In genomic region chr20:19936801-19937583, GRCh38 we compare ENCODE assay signal across 9 cellular contexts.
A peak's percentile ranks its signal among the peaks of the same experiment; 100 is the strongest.
DNase-seq lines count a peak whose midpoint lies in the region; ATAC-seq, FAIRE-seq and TF ChIP-seq lines count a peak whose summit lies in the region.
"Had no signal": no experiment of that assay in that cellular context is flagged by ENCODE, and none has a peak within 500 bp of the region (broad histone marks: within the 10 kb centered on the region; RNA-seq: fewer than 3 reads in every experiment).

No MANE protein-coding gene starts in this region.

- no peak overlapping the region for H3K27ac Mint-ChIP-seq in activated CD4-positive, alpha-beta memory T cell treated with anti-CD3 and anti-CD28 coated beads, Interleukin-2, amount 10 ng/mL, durations not matched to agents 7 days and 5 days

- POLR2A ChIA-PET in activated CD4-positive, alpha-beta memory T cell treated with anti-CD3 and anti-CD28 coated beads, Interleukin-2, amount 10 ng/mL, durations not matched to agents 7 days and 5 days (lab: Charles Lee) = interaction anchor here (0.7 to 1.0 kb wide), 2 partner anchors 81 to 86 kb away, joined by 3 read pairs; no protein-coding TSS in a partner anchor

- H3K36me3 ChIP-seq in BLaER1 treated with 17β-estradiol and CSF1 and Interleukin-3, amounts not matched to agents 10 nM and 100 nM = peaks cover 0 to 40% (median 10%) of the 10 kb centered on the region in 11 experiments; a peak in 10 of 22 replicates

- peaks cover 0 to 5% (median 0%) of the 10 kb centered on the region in 11 experiments; a peak in 1 of 22 replicates for H3K9me3 ChIP-seq in BLaER1 treated with 17β-estradiol and CSF1 and Interleukin-3, amounts not matched to agents 10 nM and 100 nM (replicated peaks in 1 of 11)

- peak overlapping the region; percentile 78 to 95 (median 92) for H3K4me2 ChIP-seq in BLaER1 treated with 17β-estradiol and CSF1 and Interleukin-3, amounts not matched to agents 10 nM and 100 nM

- H3K27me3 ChIP-seq in BLaER1 treated with 17β-estradiol and CSF1 and Interleukin-3, amounts not matched to agents 10 nM and 100 nM = no peaks in the 10 kb centered on the region

- no peak overlapping the region for H3K4me3 Mint-ChIP-seq in activated CD4-positive, alpha-beta memory T cell treated with anti-CD3 and anti-CD28 coated beads, Interleukin-2, amount 10 ng/mL, durations not matched to agents 7 days and 5 days

- DNase-seq in activated CD4-positive, alpha-beta memory T cell treated with anti-CD3 and anti-CD28 coated beads, Interleukin-2, amount 10 ng/mL, durations not matched to agents 7 days and 5 days = peak; percentile 29
- DNase-seq in left lobe of liver (ENCODE audit: low spot score) (no peak), NCI-H1930 (lab: John Stamatoyannopoulos, UW) (no peak), D721Med (ENCODE audit: insufficient read length, low spot score) (no peak), DMS79 treated with DMSO at 0.1 percent for 48 hours (lab: John Stamatoyannopoulos, UW) (no peak)
- DNase-seq: NCI-H526 treated with DMSO at 0.1 percent for 48 hours had no signal

- H3K4me3 ChIP-seq in BLaER1 treated with 17β-estradiol and CSF1 and Interleukin-3, amounts not matched to agents 10 nM and 100 nM = peak overlapping the region in 9 of 10 experiments; percentile 53 to 72 (median 64); a peak in 18 of 20 replicates

- H3K36me3 Mint-ChIP-seq in activated CD4-positive, alpha-beta memory T cell treated with anti-CD3 and anti-CD28 coated beads, Interleukin-2, amount 10 ng/mL, durations not matched to agents 7 days and 5 days (ENCODE audit: low read depth) = no peaks in the 10 kb centered on the region

- H3K9me3 Mint-ChIP-seq in activated CD4-positive, alpha-beta memory T cell treated with anti-CD3 and anti-CD28 coated beads, Interleukin-2, amount 10 ng/mL, durations not matched to agents 7 days and 5 days = no peaks in the 10 kb centered on the region

- FAIRE-seq in D721Med (lab: Jason Lieb, UNC) = no peak

- H3K9ac ChIP-seq in BLaER1 treated with 17β-estradiol and CSF1 and Interleukin-3, amounts not matched to agents 10 nM and 100 nM = peak overlapping the region; percentile 68 to 89 (median 80)

- peaks cover 45% of the 10 kb centered on the region for H3K27me3 Mint-ChIP-seq in activated CD4-positive, alpha-beta memory T cell treated with anti-CD3 and anti-CD28 coated beads, Interleukin-2, amount 10 ng/mL, durations not matched to agents 7 days and 5 days

- H3K4me1 Mint-ChIP-seq in activated CD4-positive, alpha-beta memory T cell treated with anti-CD3 and anti-CD28 coated beads, Interleukin-2, amount 10 ng/mL, durations not matched to agents 7 days and 5 days = peaks cover 23% of the 10 kb centered on the region

- H3K4me1 ChIP-seq in BLaER1 treated with 17β-estradiol and CSF1 and Interleukin-3, amounts not matched to agents 10 nM and 100 nM = peaks cover 72 to 100% (median 93%) of the 10 kb centered on the region in 10 experiments

- no peak for TF ChIP-seq CTCF in D721Med (IDR thresholded peaks at IDR 0.05; ENCODE audit: insufficient read depth, missing control alignments)

- CTCF ChIA-PET in activated CD4-positive, alpha-beta memory T cell treated with anti-CD3 and anti-CD28 coated beads, Interleukin-2, amount 10 ng/mL, durations not matched to agents 7 days and 5 days (lab: Charles Lee) = no interaction called here

- peaks cover 0 to 47% (median 0%) of the 10 kb centered on the region in 11 experiments; a peak in 6 of 22 replicates for H4K20me1 ChIP-seq in BLaER1 treated with 17β-estradiol and CSF1 and Interleukin-3, amounts not matched to agents 10 nM and 100 nM

- H3K27ac ChIP-seq in BLaER1 treated with 17β-estradiol and CSF1 and Interleukin-3, amounts not matched to agents 10 nM and 100 nM = peak overlapping the region; percentile 80 to 92 (median 87)

- ATAC-seq in HG02884 (IDR thresholded peaks at IDR 0.05; ENCODE audit: unreplicated experiment) (peak; percentile 18), left lobe of liver (peak; percentile 57), GM19452 (IDR thresholded peaks at IDR 0.05; ENCODE audit: unreplicated experiment) (no peak)
